Comparison of ENCODE assay signal across 8 cellular contexts in the genomic region with DNA sequence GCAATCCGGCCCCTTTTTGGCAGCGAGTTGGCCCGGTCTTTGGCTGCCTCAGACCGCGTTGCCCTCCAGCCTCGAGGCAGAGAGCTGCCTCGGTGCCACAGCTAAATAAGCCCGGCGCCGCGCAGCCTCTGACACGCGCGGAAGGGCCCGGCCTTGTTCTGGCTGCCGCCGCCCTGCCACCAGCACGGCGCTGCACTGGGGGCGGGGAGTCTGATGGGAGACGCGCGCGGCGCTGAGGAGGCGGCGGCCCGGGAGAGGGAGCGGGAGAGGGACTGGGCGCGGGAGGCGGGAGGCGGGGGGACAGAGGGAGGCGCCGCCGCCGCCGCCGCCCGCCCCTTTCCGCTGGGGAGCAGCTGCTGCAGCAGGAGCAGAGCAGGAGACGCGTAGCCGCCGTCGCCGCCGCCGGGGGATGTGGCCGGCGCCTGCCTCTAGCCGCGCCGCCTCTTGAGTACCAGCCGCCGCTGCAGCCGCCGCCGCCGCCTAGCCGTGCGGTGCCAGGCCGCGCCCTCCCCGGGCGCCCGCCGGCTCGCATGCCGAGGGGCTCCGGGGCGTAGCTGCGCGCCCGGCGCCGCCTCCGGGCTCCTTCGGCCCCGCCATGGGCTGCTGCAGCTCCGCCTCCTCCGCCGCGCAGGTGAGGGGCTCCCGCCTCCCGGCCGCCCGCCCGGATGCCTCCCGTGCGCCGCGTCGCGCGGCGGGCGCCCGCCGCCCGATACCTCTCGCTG. TPM values are rescaled to one million over a fixed set of nuclear protein-coding genes. Genes with fewer than 3 reads are reported as not detected.
DNase-seq lines count a peak whose midpoint lies in the region; ATAC-seq and TF ChIP-seq lines count a peak whose summit lies in the region.

SLC44A1 (plus strand) TSS at position 378 of the 722 bp plus-strand sequence; CDS start at position 596, 218 bp downstream.

- peaks cover 40% of the 10 kb centered on the region for H3K79me2 ChIP-seq in GM23338 (replicated peaks; ENCODE audit: insufficient read depth)

- H3K4me3 Mint-ChIP-seq in GM23338 (peak within 1 kb of the TSS; percentile 96), natural killer cell (peak within 1 kb of the TSS; percentile 95)
- H3K4me3 Mint-ChIP-seq in activated T-helper 2 cell treated with anti-CD3 and anti-CD28 coated beads, Interferon-gamma antibody, Interleukin-2, Interleukin-4, amounts not matched to agents 10 μg/mL and 5 μg/mL and 100 μg/mL, durations not matched to agents 14 hours and 24 hours and 36 hours (ENCODE audit: low read depth) = peak within 1 kb of the TSS; percentile 83

- H3K4me1 Mint-ChIP-seq in GM23338 (peaks cover 73% of the 10 kb centered on the region), natural killer cell (peaks cover 29 to 36% of the 10 kb centered on the region in 2 donors)
- peaks cover 9% of the 10 kb centered on the region for H3K4me1 Mint-ChIP-seq in activated T-helper 2 cell treated with anti-CD3 and anti-CD28 coated beads, Interferon-gamma antibody, Interleukin-2, Interleukin-4, amounts not matched to agents 10 μg/mL and 5 μg/mL and 100 μg/mL, durations not matched to agents 14 hours and 24 hours and 36 hours (ENCODE audit: low read depth)

- peak within 1 kb of the TSS; percentile 98 for H3K27ac Mint-ChIP-seq in GM23338
- peak within 1 kb of the TSS; percentile 15 for H3K27ac Mint-ChIP-seq in activated T-helper 2 cell treated with anti-CD3 and anti-CD28 coated beads, Interferon-gamma antibody, Interleukin-2, Interleukin-4, amounts not matched to agents 10 μg/mL and 5 μg/mL and 100 μg/mL, durations not matched to agents 14 hours and 24 hours and 36 hours
- H3K27ac Mint-ChIP-seq in natural killer cell = peak within 1 kb of the TSS; percentile 74 to 95

- no peaks in the 10 kb centered on the region; the same call in 1 of the 2 replicates for H3F3A ChIP-seq in GM23338 (replicated peaks; ENCODE audit: low read depth)

- no peaks in the 10 kb centered on the region for H3K36me3 ChIP-seq in GM23338 (ENCODE audit: insufficient read depth)

- peaks cover 1% of the 10 kb centered on the region for H3K27me3 Mint-ChIP-seq in GM23338 (ENCODE audit: insufficient read depth, low read depth, poor library complexity)
- peaks cover 65% of the 10 kb centered on the region for H3K27me3 Mint-ChIP-seq in activated T-helper 2 cell treated with anti-CD3 and anti-CD28 coated beads, Interferon-gamma antibody, Interleukin-2, Interleukin-4, amounts not matched to agents 10 μg/mL and 5 μg/mL and 100 μg/mL, durations not matched to agents 14 hours and 24 hours and 36 hours (ENCODE audit: low read depth)
- peaks cover 14 to 27% of the 10 kb centered on the region in 2 donors for H3K27me3 Mint-ChIP-seq in natural killer cell (ENCODE audit: low read depth in 2 of 2)

- no peaks in the 10 kb centered on the region for H4K20me1 ChIP-seq in GM23338 (replicated peaks; ENCODE audit: insufficient read depth)

- H3K36me3 Mint-ChIP-seq in GM23338 (ENCODE audit: low read depth) (no peaks in the 10 kb centered on the region), natural killer cell (no peaks in the 10 kb centered on the region)
- no peaks in the 10 kb centered on the region for H3K36me3 Mint-ChIP-seq in activated T-helper 2 cell treated with anti-CD3 and anti-CD28 coated beads, Interferon-gamma antibody, Interleukin-2, Interleukin-4, amounts not matched to agents 10 μg/mL and 5 μg/mL and 100 μg/mL, durations not matched to agents 14 hours and 24 hours and 36 hours (ENCODE audit: low read depth)

- peak within 1 kb of the TSS; percentile 84 for H3K4me3 ChIP-seq in GM23338
- H3K4me3 ChIP-seq in fibroblast of mammary gland (ENCODE audit: control insufficient read depth, low read depth, low read length) = peak within 1 kb of the TSS; percentile 72

- intact Hi-C loops in activated T-helper 2 cell treated with anti-CD3 and anti-CD28 coated beads, Interferon-gamma antibody, Interleukin-2, Interleukin-4, amounts not matched to agents 10 μg/mL and 5 μg/mL and 100 μg/mL, durations not matched to agents 14 hours and 24 hours and 36 hours (cut with micrococcal nuclease) = loop anchor here (1.0 to 10.0 kb wide), 7 partner anchors 55 to 450 kb away; partner anchors contain the start of genes ABCA1, FKTN and TMEM38B
- intact Hi-C loops in natural killer cell (cut with micrococcal nuclease) = loop anchor here (2.0 to 10.0 kb wide), 3 partner anchors 254 to 1150 kb away; partner anchors contain the start of genes ABCA1 and SMC2

- H3K9me2 ChIP-seq in GM23338 (ENCODE audit: insufficient read depth) = no peaks in the 10 kb centered on the region

- 0 out of 4 replicates have a peak, but pooled peaks of 1 of the 2 experiments have one; percentile 0 for TF ChIP-seq CTCF in GM23338 (conservative IDR thresholded peaks at IDR 0.05; ENCODE audit: low read depth in 2 of 2)
- TF ChIP-seq CTCF in fibroblast of mammary gland (conservative IDR thresholded peaks at IDR 0.05; ENCODE audit: control insufficient read depth, insufficient read depth, low read depth, low read length) = no peak
- TF ChIP-seq CTCF in natural killer cell (IDR thresholded peaks at IDR 0.05) = no peak

- ATAC-seq in GM23338 = peak; percentile 79
- ATAC-seq in natural killer cell = peak; percentile 81 to 92 (median 86)

- peak within 1 kb of the TSS; percentile 83 for H2AFZ ChIP-seq in GM23338

- peaks cover 71% of the 10 kb centered on the region for H3K4me1 ChIP-seq in GM23338 (ENCODE audit: insufficient read depth)

- H3K27me3 ChIP-seq in GM23338 (ENCODE audit: insufficient read depth) = no peaks in the 10 kb centered on the region

- peak within 1 kb of the TSS; percentile 91 for H3K4me2 ChIP-seq in GM23338

- DNase-seq in Daoy (ENCODE audit: low read depth) (peak; percentile 99), GM23338 (ENCODE audit: low spot score) (peak; percentile 92), Kasumi-1 (lab: John Stamatoyannopoulos, UW) (peak; percentile 88), RPMI7951 (ENCODE audit: low read depth) (peak; percentile 98), fibroblast of mammary gland (ENCODE audit: low read depth) (peak; percentile 92), natural killer cell (peak; percentile 82)
- DNase-seq in activated T-helper 2 cell treated with anti-CD3 and anti-CD28 coated beads, Interferon-gamma antibody, Interleukin-2, Interleukin-4, amounts not matched to agents 10 μg/mL and 5 μg/mL and 100 μg/mL, durations not matched to agents 14 hours and 24 hours and 36 hours (ENCODE audit: low spot score) = peak; percentile 89
- DNase-seq in stimulated activated naive CD4-positive, alpha-beta T cell (lab: John Stamatoyannopoulos, UW) = peak; percentile 83 to 93 (median 89)

- peak within 1 kb of the TSS; percentile 94 for H3K27ac ChIP-seq in GM23338 (ENCODE audit: low read depth)

- H3K9me3 Mint-ChIP-seq in GM23338 = no peaks in the 10 kb centered on the region
- H3K9me3 Mint-ChIP-seq in activated T-helper 2 cell treated with anti-CD3 and anti-CD28 coated beads, Interferon-gamma antibody, Interleukin-2, Interleukin-4, amounts not matched to agents 10 μg/mL and 5 μg/mL and 100 μg/mL, durations not matched to agents 14 hours and 24 hours and 36 hours = no peaks in the 10 kb centered on the region
- H3K9me3 Mint-ChIP-seq in natural killer cell = no peaks in the 10 kb centered on the region

TF ChIP-seq in GM23338, 12 proteins besides CTCF, POLR2A, EP300 and RAD21:
- TF ChIP-seq CREB1 (CRISPR knock-in tag; IDR thresholded peaks at IDR 0.05; ENCODE audit: low read depth) = peak; percentile 75
- TF ChIP-seq, protein P1, sequence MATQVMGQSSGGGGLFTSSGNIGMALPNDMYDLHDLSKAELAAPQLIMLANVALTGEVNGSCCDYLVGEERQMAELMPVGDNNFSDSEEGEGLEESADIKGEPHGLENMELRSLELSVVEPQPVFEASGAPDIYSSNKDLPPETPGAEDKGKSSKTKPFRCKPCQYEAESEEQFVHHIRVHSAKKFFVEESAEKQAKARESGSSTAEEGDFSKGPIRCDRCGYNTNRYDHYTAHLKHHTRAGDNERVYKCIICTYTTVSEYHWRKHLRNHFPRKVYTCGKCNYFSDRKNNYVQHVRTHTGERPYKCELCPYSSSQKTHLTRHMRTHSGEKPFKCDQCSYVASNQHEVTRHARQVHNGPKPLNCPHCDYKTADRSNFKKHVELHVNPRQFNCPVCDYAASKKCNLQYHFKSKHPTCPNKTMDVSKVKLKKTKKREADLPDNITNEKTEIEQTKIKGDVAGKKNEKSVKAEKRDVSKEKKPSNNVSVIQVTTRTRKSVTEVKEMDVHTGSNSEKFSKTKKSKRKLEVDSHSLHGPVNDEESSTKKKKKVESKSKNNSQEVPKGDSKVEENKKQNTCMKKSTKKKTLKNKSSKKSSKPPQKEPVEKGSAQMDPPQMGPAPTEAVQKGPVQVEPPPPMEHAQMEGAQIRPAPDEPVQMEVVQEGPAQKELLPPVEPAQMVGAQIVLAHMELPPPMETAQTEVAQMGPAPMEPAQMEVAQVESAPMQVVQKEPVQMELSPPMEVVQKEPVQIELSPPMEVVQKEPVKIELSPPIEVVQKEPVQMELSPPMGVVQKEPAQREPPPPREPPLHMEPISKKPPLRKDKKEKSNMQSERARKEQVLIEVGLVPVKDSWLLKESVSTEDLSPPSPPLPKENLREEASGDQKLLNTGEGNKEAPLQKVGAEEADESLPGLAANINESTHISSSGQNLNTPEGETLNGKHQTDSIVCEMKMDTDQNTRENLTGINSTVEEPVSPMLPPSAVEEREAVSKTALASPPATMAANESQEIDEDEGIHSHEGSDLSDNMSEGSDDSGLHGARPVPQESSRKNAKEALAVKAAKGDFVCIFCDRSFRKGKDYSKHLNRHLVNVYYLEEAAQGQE (IDR thresholded peaks at IDR 0.05; ENCODE audit: unreplicated experiment) = no peak
- TF ChIP-seq POLR2AphosphoS5 (IDR thresholded peaks at IDR 0.05; ENCODE audit: low read depth) = peak; percentile 75
- TF ChIP-seq, protein P2, sequence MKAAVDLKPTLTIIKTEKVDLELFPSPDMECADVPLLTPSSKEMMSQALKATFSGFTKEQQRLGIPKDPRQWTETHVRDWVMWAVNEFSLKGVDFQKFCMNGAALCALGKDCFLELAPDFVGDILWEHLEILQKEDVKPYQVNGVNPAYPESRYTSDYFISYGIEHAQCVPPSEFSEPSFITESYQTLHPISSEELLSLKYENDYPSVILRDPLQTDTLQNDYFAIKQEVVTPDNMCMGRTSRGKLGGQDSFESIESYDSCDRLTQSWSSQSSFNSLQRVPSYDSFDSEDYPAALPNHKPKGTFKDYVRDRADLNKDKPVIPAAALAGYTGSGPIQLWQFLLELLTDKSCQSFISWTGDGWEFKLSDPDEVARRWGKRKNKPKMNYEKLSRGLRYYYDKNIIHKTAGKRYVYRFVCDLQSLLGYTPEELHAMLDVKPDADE (IDR thresholded peaks at IDR 0.05) = peak; percentile 77

RNA-seq across cellular contexts. Expression of gene SLC44A1, which starts in this region (rescaled TPM):
- 30.7 and 33.3 TPM in 2 replicates for total RNA-seq in Daoy (2014; rRNA removed; shearing (Covaris generic))
- 74.4 and 75.0 TPM in 2 replicates for total RNA-seq in GM23338 (2014; rRNA removed; shearing (Covaris generic))
- 14.9 and 15.0 TPM in 2 replicates for polyA plus RNA-seq in GM23338 (2016; fragmentation: Nextera tagmentation; extraction: Ambion mirVana)
- 49.6 and 50.3 TPM in 2 replicates for total RNA-seq in RPMI7951 (2014; rRNA removed; shearing (Covaris generic))
- total RNA-seq in activated T-helper 2 cell treated with anti-CD3 and anti-CD28 coated beads, Interferon-gamma antibody, Interleukin-2, Interleukin-4, amounts not matched to agents 10 μg/mL and 5 μg/mL and 100 μg/mL, durations not matched to agents 14 hours and 24 hours and 36 hours = 2.0 and 3.4 TPM in 2 replicates
- 1 to 10 TPM; 7.1 to 8.3 (median 7.9) TPM for total RNA-seq in natural killer cell

Comparison
In these comparisons a context has a peak if more than half of its experiments do, and no peak if none do; other contexts are left out.
1. Peak in every context shown above with its lines: DNase-seq, ATAC-seq, H3K4me3 ChIP-seq and H3K27ac ChIP-seq.
2. H3K27ac Mint-ChIP-seq: peak in every context shown above with its lines; median percentile 98 in GM23338; 84 in natural killer cell; 15 in activated T-helper 2 cell treated with anti-CD3 and anti-CD28 coated beads, Interferon-gamma antibody, Interleukin-2, Interleukin-4, amounts not matched to agents 10 μg/mL and 5 μg/mL and 100 μg/mL, durations not matched to agents 14 hours and 24 hours and 36 hours.